22 cellular contexts compared by ENCODE assay signal in genomic region chr20:34820805-34821578, GRCh38.
"Had no signal": no experiment of that assay in that cellular context is flagged by ENCODE, and none has a peak within 500 bp of the region (broad histone marks: within the 10 kb centered on the region; RNA-seq: fewer than 3 reads in every experiment).

No MANE protein-coding gene starts in this region.

- H3K4me1 ChIP-seq: parathyroid adenoma had no signal

- H2AFZ ChIP-seq: parathyroid adenoma had no signal

- H3K27me3 ChIP-seq: neutrophil, tibial artery had no signal

- H3K36me3 ChIP-seq: lower lobe of right lung, neutrophil, tibial artery had no signal

- DNase-seq: activated B cell treated with CpG ODN at 0.5 μM for 24 hours; activated CD4-positive, alpha-beta T cell treated with anti-CD3 and anti-CD28 coated beads for 4 hours; activated CD4-positive, alpha-beta T cell treated with anti-CD3 and anti-CD28 coated beads, Interleukin-2, amount 50 U/mL, for 48 hours; activated CD8-positive, alpha-beta memory T cell treated with anti-CD3 and anti-CD28 coated beads, Interleukin-2, amount 50 U/mL, for 48 hours; activated naive CD4-positive, alpha-beta T cell treated with Interleukin-2 at 50 U/mL for 16 hours; activated naive CD8-positive, alpha-beta T cell treated with anti-CD3 and anti-CD28 coated beads for 36 hours; activated T-cell treated with anti-CD3 and anti-CD28 coated beads, Interleukin-2, amount 50 U/mL, for 4 hours; cortex of kidney; lower lobe of right lung; naive thymus-derived CD4-positive, alpha-beta T cell; stimulated activated CD4-positive, alpha-beta T cell treated with anti-CD3 and anti-CD28 coated beads, Interleukin-2, amount 100 ng/mL, for 48 hours; stimulated activated CD8-positive, alpha-beta memory T cell treated with anti-CD3 and anti-CD28 coated beads, Interleukin-4, amount 100 ng/mL, for 48 hours; stimulated activated naive CD4-positive, alpha-beta T cell; T-helper 1 cell; T-helper 9 cell; tibial artery had no signal

- H3K27ac Mint-ChIP-seq: activated B cell treated with CpG ODN at 0.5 μM for 24 hours; activated naive CD8-positive, alpha-beta T cell treated with anti-CD3 and anti-CD28 coated beads for 36 hours; activated T-helper 2 cell treated with anti-CD3 and anti-CD28 coated beads, Interferon-gamma antibody, Interleukin-2, Interleukin-4, amounts not matched to agents 10 μg/mL and 5 μg/mL and 100 μg/mL, durations not matched to agents 14 hours and 24 hours and 36 hours had no signal

- H3K27me3 Mint-ChIP-seq: activated B cell treated with CpG ODN at 0.5 μM for 24 hours; activated naive CD8-positive, alpha-beta T cell treated with anti-CD3 and anti-CD28 coated beads for 36 hours; naive thymus-derived CD4-positive, alpha-beta T cell had no signal

- H3K9ac ChIP-seq: parathyroid adenoma had no signal

- H3K4me3 Mint-ChIP-seq: activated B cell treated with CpG ODN at 0.5 μM for 24 hours; activated naive CD8-positive, alpha-beta T cell treated with anti-CD3 and anti-CD28 coated beads for 36 hours; activated T-cell treated with anti-CD3 and anti-CD28 coated beads, Interleukin-2, amount 50 U/mL, for 4 hours had no signal

- H3K9me3 ChIP-seq: lower lobe of right lung, neutrophil, tibial artery had no signal

- ATAC-seq: activated T-cell treated with anti-CD3 and anti-CD28 coated beads, Interleukin-2, amount 50 U/mL, for 4 hours; lower lobe of right lung; naive thymus-derived CD4-positive, alpha-beta T cell; sciatic nerve; SK-N-SH treated with all-trans-retinoic acid at 6 μM for 48 hours had no signal

- H3K4me3 ChIP-seq: lower lobe of right lung, tibial artery had no signal

- H3K27ac ChIP-seq: epithelial cell of prostate, lower lobe of right lung, neutrophil, parathyroid adenoma, tibial artery had no signal

- H3K9me3 Mint-ChIP-seq: activated B cell treated with CpG ODN at 0.5 μM for 24 hours; activated naive CD8-positive, alpha-beta T cell treated with anti-CD3 and anti-CD28 coated beads for 36 hours; activated T-cell treated with anti-CD3 and anti-CD28 coated beads, Interleukin-2, amount 50 U/mL, for 4 hours; activated T-helper 2 cell treated with anti-CD3 and anti-CD28 coated beads, Interferon-gamma antibody, Interleukin-2, Interleukin-4, amounts not matched to agents 10 μg/mL and 5 μg/mL and 100 μg/mL, durations not matched to agents 14 hours and 24 hours and 36 hours; naive thymus-derived CD4-positive, alpha-beta T cell had no signal
